In genomic region chr2:64562148-64562784, GRCh38 we compare ENCODE assay signal across 8 cellular contexts. TPM values are rescaled to one million over a fixed set of nuclear protein-coding genes. Genes with fewer than 3 reads are reported as not detected.
DNase-seq lines count a peak whose midpoint lies in the region; ATAC-seq, FAIRE-seq and TF ChIP-seq lines count a peak whose summit lies in the region.

No MANE protein-coding gene starts in this region.

- H3K36me3 Mint-ChIP-seq in CD4-positive, alpha-beta T cell (ENCODE audit: low read depth) = peaks cover 22% of the 10 kb centered on the region
- no peaks in the 10 kb centered on the region for H3K36me3 Mint-ChIP-seq in activated CD8-positive, alpha-beta T cell treated with anti-CD3 and anti-CD28 coated beads for 36 hours (ENCODE audit: low read depth)
- peaks cover 19% of the 10 kb centered on the region for H3K36me3 Mint-ChIP-seq in activated CD4-positive, alpha-beta T cell treated with anti-CD3 and anti-CD28 coated beads, Interleukin-2, amount 10 ng/mL, durations not matched to agents 24 days and 14 days (ENCODE audit: low read depth)

- CTCF ChIA-PET in CD4-positive, alpha-beta T cell (lab: Charles Lee) = interaction anchor here (0.7 to 9.5 kb wide), 3 partner anchors 38 to 82 kb away, joined by 3 to 57 read pairs (median 4); partner anchors contain the start of gene AFTPH
- CTCF ChIA-PET in activated CD8-positive, alpha-beta T cell treated with anti-CD3 and anti-CD28 coated beads for 36 hours (lab: Charles Lee) = interaction anchor here (0.8 to 7.2 kb wide), 15 partner anchors 9 to 234 kb away, joined by 3 to 108 read pairs (median 4); partner anchors contain the start of gene AFTPH

- no peak for TF ChIP-seq CTCF in CD4-positive, alpha-beta T cell (IDR thresholded peaks at IDR 0.05)
- TF ChIP-seq CTCF in activated CD8-positive, alpha-beta T cell treated with anti-CD3 and anti-CD28 coated beads for 36 hours (IDR thresholded peaks at IDR 0.05) = peak; percentile 70

- POLR2A ChIA-PET in CD4-positive, alpha-beta T cell (lab: Charles Lee) = interaction anchor here (2.2 kb wide), 1 partner anchor 38 kb away, joined by 12 read pairs; the partner anchor contains the start of gene AFTPH
- POLR2A ChIA-PET in activated CD8-positive, alpha-beta T cell treated with anti-CD3 and anti-CD28 coated beads for 36 hours (lab: Charles Lee) = interaction anchor here (0.6 kb wide), 1 partner anchor 301 kb away, joined by 3 read pairs; no protein-coding TSS in a partner anchor

- H3K27me3 Mint-ChIP-seq in CD4-positive, alpha-beta T cell = no peaks in the 10 kb centered on the region
- no peaks in the 10 kb centered on the region for H3K27me3 Mint-ChIP-seq in activated CD8-positive, alpha-beta T cell treated with anti-CD3 and anti-CD28 coated beads for 36 hours
- no peaks in the 10 kb centered on the region for H3K27me3 Mint-ChIP-seq in activated CD4-positive, alpha-beta T cell treated with anti-CD3 and anti-CD28 coated beads, Interleukin-2, amount 10 ng/mL, durations not matched to agents 24 days and 14 days

- peaks cover 42% of the 10 kb centered on the region for H3K4me1 Mint-ChIP-seq in CD4-positive, alpha-beta T cell (ENCODE audit: low read depth)
- peaks cover 41% of the 10 kb centered on the region for H3K4me1 Mint-ChIP-seq in activated CD8-positive, alpha-beta T cell treated with anti-CD3 and anti-CD28 coated beads for 36 hours (ENCODE audit: low read depth)
- H3K4me1 Mint-ChIP-seq in activated CD4-positive, alpha-beta T cell treated with anti-CD3 and anti-CD28 coated beads, Interleukin-2, amount 10 ng/mL, durations not matched to agents 24 days and 14 days = peaks cover 30% of the 10 kb centered on the region

- no peaks in the 10 kb centered on the region for H3K9me3 ChIP-seq in CD4-positive, alpha-beta T cell (ENCODE audit: control insufficient read depth, low read length)

- no peak overlapping the region for H3K4me3 Mint-ChIP-seq in CD4-positive, alpha-beta T cell
- H3K4me3 Mint-ChIP-seq in activated CD8-positive, alpha-beta T cell treated with anti-CD3 and anti-CD28 coated beads for 36 hours = no peak overlapping the region
- H3K4me3 Mint-ChIP-seq in activated CD4-positive, alpha-beta T cell treated with anti-CD3 and anti-CD28 coated beads, Interleukin-2, amount 10 ng/mL, durations not matched to agents 24 days and 14 days = no peak overlapping the region

- no peaks in the 10 kb centered on the region for H3K27me3 ChIP-seq in CD4-positive, alpha-beta T cell (ENCODE audit: control insufficient read depth, insufficient read depth, low read length)

- no peaks in the 10 kb centered on the region for H3K9me3 Mint-ChIP-seq in CD4-positive, alpha-beta T cell
- no peaks in the 10 kb centered on the region for H3K9me3 Mint-ChIP-seq in activated CD8-positive, alpha-beta T cell treated with anti-CD3 and anti-CD28 coated beads for 36 hours
- peaks cover 4% of the 10 kb centered on the region for H3K9me3 Mint-ChIP-seq in activated CD4-positive, alpha-beta T cell treated with anti-CD3 and anti-CD28 coated beads, Interleukin-2, amount 10 ng/mL, durations not matched to agents 24 days and 14 days

- FAIRE-seq in HTR-8/SVneo (lab: Jason Lieb, UNC) = no peak

- peak overlapping the region; percentile 24 for H3K27ac Mint-ChIP-seq in CD4-positive, alpha-beta T cell
- peak overlapping the region; percentile 30 for H3K27ac Mint-ChIP-seq in activated CD8-positive, alpha-beta T cell treated with anti-CD3 and anti-CD28 coated beads for 36 hours
- no peak overlapping the region for H3K27ac Mint-ChIP-seq in activated CD4-positive, alpha-beta T cell treated with anti-CD3 and anti-CD28 coated beads, Interleukin-2, amount 10 ng/mL, durations not matched to agents 24 days and 14 days

- peak; percentile 73 for ATAC-seq in CD4-positive, alpha-beta T cell (ENCODE audit: poor library complexity)
- peak; percentile 66 for ATAC-seq in activated CD8-positive, alpha-beta T cell treated with anti-CD3 and anti-CD28 coated beads for 36 hours
- no peak for ATAC-seq in GM18519 (IDR thresholded peaks at IDR 0.05; ENCODE audit: low FRiP score, unreplicated experiment)

- no peak for DNase-seq in CD4-positive, alpha-beta T cell
- DNase-seq in HTR-8/SVneo (ENCODE audit: insufficient read length, low spot score) = peak; percentile 7
- no peak for DNase-seq in activated CD8-positive, alpha-beta T cell treated with anti-CD3 and anti-CD28 coated beads for 36 hours
- DNase-seq in left kidney (ENCODE audit: low read depth, low spot score) = peak; percentile 7
- DNase-seq in activated CD4-positive, alpha-beta T cell treated with anti-CD3 and anti-CD28 coated beads, Interleukin-2, amount 10 ng/mL, durations not matched to agents 24 days and 14 days = no peak
- no peak for DNase-seq in COLO668 (lab: John Stamatoyannopoulos, UW; ENCODE audit: unreplicated experiment)
- DNase-seq in inferior parietal cortex (ENCODE audit: extremely low spot score) = no peak

- H3K27ac ChIP-seq in CD4-positive, alpha-beta T cell (ENCODE audit: low read depth, low read length) = no peak overlapping the region

- intact Hi-C loops in CD4-positive, alpha-beta T cell (cut with DNase I, micrococcal nuclease) = loop anchor here (1.0 to 5.0 kb wide), 4 partner anchors 40 to 515 kb away; no protein-coding TSS in a partner anchor
- intact Hi-C loops in activated CD8-positive, alpha-beta T cell treated with anti-CD3 and anti-CD28 coated beads for 36 hours (cut with micrococcal nuclease) = loop anchor here (2.0 to 10.0 kb wide), 2 partner anchors 39 to 227 kb away; no protein-coding TSS in a partner anchor
- intact Hi-C loops in activated CD4-positive, alpha-beta T cell treated with anti-CD3 and anti-CD28 coated beads, Interleukin-2, amount 10 ng/mL, durations not matched to agents 24 days and 14 days (cut with micrococcal nuclease) = loop anchor here (1.0 to 5.0 kb wide), 4 partner anchors 23 to 515 kb away; no protein-coding TSS in a partner anchor

RNA-seq across cellular contexts. Expression of gene AFTPH, which starts 38.1 kb away (rescaled TPM):
- 10 to 100 TPM; 24.2 to 24.3 TPM for total RNA-seq in CD4-positive, alpha-beta T cell
- total RNA-seq in activated CD8-positive, alpha-beta T cell treated with anti-CD3 and anti-CD28 coated beads for 36 hours = 10 to 100 TPM; 30.6 to 31.1 TPM
- total RNA-seq in activated CD4-positive, alpha-beta T cell treated with anti-CD3 and anti-CD28 coated beads, Interleukin-2, amount 10 ng/mL, durations not matched to agents 24 days and 14 days = 39.1 and 39.6 TPM in 2 replicates

Comparison
In these comparisons a context has a peak if more than half of its experiments do, and no peak if none do; other contexts are left out.
1. DNase-seq: peak in HTR-8/SVneo (single experiment) and left kidney (single experiment); none in CD4-positive, alpha-beta T cell (0 of 10), activated CD8-positive, alpha-beta T cell treated with anti-CD3 and anti-CD28 coated beads for 36 hours (single experiment), activated CD4-positive, alpha-beta T cell treated with anti-CD3 and anti-CD28 coated beads, Interleukin-2, amount 10 ng/mL, durations not matched to agents 24 days and 14 days (single experiment), COLO668 (single experiment) and inferior parietal cortex (single experiment).